ENCODE assay signal across 15 cellular contexts in genomic region chr15:66459818-66460615, GRCh38. TPM values are rescaled to one million over a fixed set of nuclear protein-coding genes. Genes with fewer than 3 reads are reported as not detected.
DNase-seq lines count a peak whose midpoint lies in the region; ATAC-seq and TF ChIP-seq lines count a peak whose summit lies in the region.
"Had no signal": no experiment of that assay in that cellular context is flagged by ENCODE, and none has a peak within 500 bp of the region (broad histone marks: within the 10 kb centered on the region; RNA-seq: fewer than 3 reads in every experiment).

No MANE protein-coding gene starts in this region.

- H3K27ac ChIP-seq in esophagus squamous epithelium (peak overlapping the region in 3 of 4 donors; percentile 14 to 19 (median 16)), WERI-Rb-1 (no peak overlapping the region)
- H3K27ac ChIP-seq: body of pancreas, ovary had no signal

- H3K36me3 ChIP-seq in esophagus squamous epithelium (no peaks in the 10 kb centered on the region), WERI-Rb-1 (no peaks in the 10 kb centered on the region)
- H3K36me3 ChIP-seq: ovary had no signal

- peak overlapping the region; percentile 81 for H3K27ac Mint-ChIP-seq in T-helper 17 cell

- peaks cover 11 to 39% (median 16%) of the 10 kb centered on the region in 3 donors for H3K4me1 ChIP-seq in esophagus squamous epithelium
- H3K4me1 ChIP-seq: body of pancreas had no signal

- peaks cover 11% of the 10 kb centered on the region for H3K36me3 Mint-ChIP-seq in T-helper 17 cell (ENCODE audit: low read depth)

- H3K4me3 ChIP-seq in esophagus squamous epithelium, result no peak overlapping the region
- no peak overlapping the region for H3K4me3 ChIP-seq in WERI-Rb-1 (ENCODE audit: low read depth, low read length)
- H3K4me3 ChIP-seq: body of pancreas, ovary had no signal

- H3K9me3 ChIP-seq in T-helper 17 cell (ENCODE audit: control insufficient read depth, low read length, poor library complexity, severe bottlenecking) (no peaks in the 10 kb centered on the region), esophagus squamous epithelium (no peaks in the 10 kb centered on the region), WERI-Rb-1 (ENCODE audit: severe bottlenecking) (no peaks in the 10 kb centered on the region)
- H3K9me3 ChIP-seq: body of pancreas, ovary had no signal

- TF ChIP-seq POLR2A in esophagus squamous epithelium (IDR thresholded peaks at IDR 0.05), result no peak

- TF ChIP-seq CTCF in esophagus squamous epithelium (IDR thresholded peaks at IDR 0.05) (no peak), WERI-Rb-1 (IDR thresholded peaks at IDR 0.05; ENCODE audit: low read depth, low read length) (no peak)

- H3K4me1 Mint-ChIP-seq in T-helper 17 cell, result peaks cover 15% of the 10 kb centered on the region

- H3K27me3 Mint-ChIP-seq in T-helper 17 cell, result no peaks in the 10 kb centered on the region

- H3K27me3 ChIP-seq in esophagus squamous epithelium (no peaks in the 10 kb centered on the region), WERI-Rb-1 (ENCODE audit: insufficient read depth, low read depth, severe bottlenecking) (no peaks in the 10 kb centered on the region)
- H3K27me3 ChIP-seq: body of pancreas, ovary had no signal

- no peak for ATAC-seq in T-helper 17 cell
- no peak for ATAC-seq in HG02970 (IDR thresholded peaks at IDR 0.05; ENCODE audit: low FRiP score, unreplicated experiment)
- ATAC-seq: body of pancreas, HepG2, left cardiac atrium had no signal

- DNase-seq in A172 (ENCODE audit: low spot score), result peak; percentile 17
- DNase-seq in EH (ENCODE audit: low read depth), result peak; percentile 78
- DNase-seq in T-helper 17 cell, result no peak
- no peak for DNase-seq in esophagus squamous epithelium (lab: John Stamatoyannopoulos, UW)
- DNase-seq in WERI-Rb-1, result no peak
- no peak for DNase-seq in NCI-H2227 treated with DMSO at 0.1 percent for 48 hours (lab: John Stamatoyannopoulos, UW)
- no peak for DNase-seq in globus pallidus (ENCODE audit: low spot score)
- DNase-seq: body of pancreas; COR-L47; left cardiac atrium; NCI-H187 treated with DMSO at 0.1 percent for 48 hours; ovary; stimulated activated CD4-positive, alpha-beta T cell treated with anti-CD3 and anti-CD28 coated beads, Interleukin-2, amount 100 ng/mL, for 48 hours had no signal

- intact Hi-C loops in esophagus squamous epithelium (cut with DNase I), result no loop called here

- 53 to 69% methylated on average over 3 of the region's 3 CpGs for WGBS in esophagus squamous epithelium, 2 donors

- H3K4me3 Mint-ChIP-seq in T-helper 17 cell, result no peak overlapping the region

RNA-seq across cellular contexts. Expression of gene SNAPC5, which starts 37.5 kb away (rescaled TPM):
- 30.1 and 33.5 TPM in 2 replicates for total RNA-seq in A172 (2014; rRNA removed; shearing (Covaris generic))
- 10 to 100 TPM; 15.1 to 20.5 TPM for total RNA-seq in T-helper 17 cell
- total RNA-seq in esophagus squamous epithelium, result 10 to 100 TPM in 3 of 4 donors, 1 to 10 TPM in 1; 7.8 to 31.1 (median 16.7) TPM

RNA-seq across cellular contexts. Expression of gene RPL4, which starts 44.6 kb away (rescaled TPM):
- 2,139 and 2,612 TPM in 2 replicates for total RNA-seq in A172 (2014; rRNA removed; shearing (Covaris generic))
- total RNA-seq in T-helper 17 cell, result 1,000 to 10,000 TPM; 3,651 to 3,689 TPM
- 1,000 to 10,000 TPM; 2,279 to 4,532 (median 3,529) TPM for total RNA-seq in esophagus squamous epithelium

RNA-seq across cellular contexts. Expression of gene ZWILCH, which starts 45.1 kb away (rescaled TPM):
- 44.4 and 51.4 TPM in 2 replicates for total RNA-seq in A172 (2014; rRNA removed; shearing (Covaris generic))
- total RNA-seq in T-helper 17 cell, result 10 to 100 TPM in 1 of 2 donors, 1 to 10 TPM in 1; 5.6 to 10.5 TPM
- total RNA-seq in esophagus squamous epithelium, result 10 to 100 TPM in 2 of 4 donors, 1 to 10 TPM in 2; 4.5 to 21.2 (median 11.4) TPM

Comparison
In these comparisons a context has a peak if more than half of its experiments do, and no peak if none do; other contexts are left out.
1. DNase-seq: peak in A172 (single experiment) and EH (single experiment); none in T-helper 17 cell (0 of 3), esophagus squamous epithelium (single experiment), WERI-Rb-1 (single experiment), NCI-H2227 treated with DMSO at 0.1 percent for 48 hours (single experiment) and globus pallidus (single experiment).